ENCODE assay signal across 20 cellular contexts in genomic region chr4:56146956-56147355, GRCh38.
A peak's percentile ranks its signal among the peaks of the same experiment; 100 is the strongest.
DNase-seq lines count a peak whose midpoint lies in the region; ATAC-seq and TF ChIP-seq lines count a peak whose summit lies in the region.
"Had no signal": no experiment of that assay in that cellular context is flagged by ENCODE, and none has a peak within 500 bp of the region (broad histone marks: within the 10 kb centered on the region; RNA-seq: fewer than 3 reads in every experiment).

No MANE protein-coding gene starts in this region.

- ATAC-seq in GM18517 (IDR thresholded peaks at IDR 0.05; ENCODE audit: unreplicated experiment) (no peak), HG02763 (IDR thresholded peaks at IDR 0.05; ENCODE audit: unreplicated experiment) (no peak)
- ATAC-seq: Panc1 had no signal

- no peak overlapping the region for H4K91ac ChIP-seq in trophoblast cell (ENCODE audit: low read depth, low read length)

- H4K12ac ChIP-seq in trophoblast cell (ENCODE audit: low read depth, low read length) = no peak overlapping the region

- peak overlapping the region; percentile 11 for H3K4me3 Mint-ChIP-seq in glutamatergic neuron (ENCODE audit: unreplicated experiment)
- H3K4me3 Mint-ChIP-seq: CD4-positive, alpha-beta T cell; HFFc6 had no signal

- H3K4me3 ChIP-seq in SK-N-SH (ENCODE audit: low read depth in 2 of 2, low read length in 1 of 2) = no peak overlapping the region; a peak in 1 of 4 replicates
- no peak overlapping the region for H3K4me3 ChIP-seq in trophoblast cell (ENCODE audit: low read depth, low read length)
- no peak overlapping the region for H3K4me3 ChIP-seq in suprapubic skin
- H3K4me3 ChIP-seq: BLaER1 treated with 17β-estradiol and CSF1 and Interleukin-3, amounts not matched to agents 10 nM and 100 nM; GM23248; HAP-1; SK-N-MC had no signal

- peak overlapping the region; percentile 72 for H3K27ac Mint-ChIP-seq in glutamatergic neuron (ENCODE audit: unreplicated experiment)
- H3K27ac Mint-ChIP-seq: CD4-positive, alpha-beta T cell; HFFc6 had no signal

- peaks cover 0 to 16% of the 10 kb centered on the region in 2 experiments; a peak in 3 of 4 replicates for H3K4me1 ChIP-seq in SK-N-SH (ENCODE audit: control insufficient read depth in 1 of 2, insufficient read depth in 2 of 2, low read depth in 1 of 2, low read length in 1 of 2)
- H3K4me1 ChIP-seq in trophoblast cell (ENCODE audit: control insufficient read depth in 1 of 2, insufficient read depth in 2 of 2, low read length in 2 of 2) = peaks cover 4 to 9% of the 10 kb centered on the region in 2 experiments
- no peaks in the 10 kb centered on the region for H3K4me1 ChIP-seq in suprapubic skin

- H3K27me3 ChIP-seq in SK-N-SH (ENCODE audit: insufficient read depth) (no peaks in the 10 kb centered on the region), trophoblast cell (ENCODE audit: insufficient read depth, low read length) (no peaks in the 10 kb centered on the region), suprapubic skin (no peaks in the 10 kb centered on the region)
- H3K27me3 ChIP-seq: BLaER1 treated with 17β-estradiol and CSF1 and Interleukin-3, amounts not matched to agents 10 nM and 100 nM had no signal

- TF ChIP-seq RAD21 in SK-N-SH (IDR thresholded peaks at IDR 0.05; ENCODE audit: low read length) = peak; percentile 25; the same call in 1 of the 2 replicates

- 51% methylated on average over 9 of the region's 9 CpGs for WGBS in SK-N-SH (ENCODE audit: low lambda C conversion rate)
- no CpG with 5 or more reads among the region's 9 CpGs for WGBS in trophoblast cell (ENCODE audit: extremely low coverage, insufficient coverage, insufficient read length)
- WGBS in suprapubic skin = 82% methylated on average over 9 of the region's 9 CpGs

- H3F3A ChIP-seq in SK-N-SH (replicated peaks; ENCODE audit: insufficient read depth) = peaks cover 4% of the 10 kb centered on the region

- peaks cover 22% of the 10 kb centered on the region for H3K4me1 Mint-ChIP-seq in glutamatergic neuron (ENCODE audit: low read depth, unreplicated experiment)

- TF ChIP-seq CTCF in 22Rv1 (IDR thresholded peaks at IDR 0.05) = no peak
- TF ChIP-seq CTCF in SK-N-SH (IDR thresholded peaks at IDR 0.05) = no peak
- no peak for TF ChIP-seq CTCF in glutamatergic neuron (IDR thresholded peaks at IDR 0.05; ENCODE audit: partially characterized antibody, unreplicated experiment)
- TF ChIP-seq CTCF in suprapubic skin (IDR thresholded peaks at IDR 0.05) = no peak

- H3K79me2 ChIP-seq in SK-N-SH (ENCODE audit: insufficient read depth) (no peaks in the 10 kb centered on the region; the same call in 1 of the 2 replicates), trophoblast cell (ENCODE audit: control insufficient read depth, insufficient read depth, low read length, poor library complexity) (peaks cover 1% of the 10 kb centered on the region)

- no peak for TF ChIP-seq EP300 in SK-N-SH (IDR thresholded peaks at IDR 0.05; ENCODE audit: borderline replicate concordance in 1 of 2, low read depth in 1 of 2, low read length in 1 of 2)
- no peak for TF ChIP-seq EP300 in suprapubic skin (IDR thresholded peaks at IDR 0.05)

- no peak overlapping the region for H2BK5ac ChIP-seq in trophoblast cell (ENCODE audit: low read depth, low read length, poor library complexity)

- TF ChIP-seq POLR2A in suprapubic skin (IDR thresholded peaks at IDR 0.05) = no peak

- H3K36me3 Mint-ChIP-seq in glutamatergic neuron (ENCODE audit: unreplicated experiment) = no peaks in the 10 kb centered on the region

- peaks cover 8% of the 10 kb centered on the region for H3K9me3 Mint-ChIP-seq in glutamatergic neuron (ENCODE audit: unreplicated experiment)
- H3K9me3 Mint-ChIP-seq: CD4-positive, alpha-beta T cell; HFFc6 had no signal

- no peaks in the 10 kb centered on the region for H3K79me1 ChIP-seq in trophoblast cell (ENCODE audit: low read length)

- H2AFZ ChIP-seq in SK-N-SH (ENCODE audit: low read depth) (no peak overlapping the region), trophoblast cell (ENCODE audit: insufficient read depth, low read length, poor library complexity) (no peak overlapping the region)
- H2AFZ ChIP-seq: GM23248 had no signal

- no peak overlapping the region for H2BK12ac ChIP-seq in trophoblast cell (ENCODE audit: low read length)

- H4K8ac ChIP-seq in trophoblast cell (ENCODE audit: low read depth, low read length) = no peak overlapping the region

- H2AK5ac ChIP-seq in trophoblast cell (ENCODE audit: low read length) = no peak overlapping the region

- H3K4me2 ChIP-seq in SK-N-SH (no peak overlapping the region), trophoblast cell (ENCODE audit: low read length) (no peak overlapping the region)

- CTCF ChIA-PET in SK-N-SH (lab: Yijun Ruan, JAX) = interaction anchor here (0.7 to 1.5 kb wide), 4 partner anchors 14 to 305 kb away, joined by 3 to 5 read pairs (median 3); no protein-coding TSS in a partner anchor

- no peaks in the 10 kb centered on the region for H3K9me2 ChIP-seq in SK-N-SH

- POLR2A ChIA-PET in SK-N-SH (lab: Yijun Ruan, JAX) = interaction anchor here (1.0 to 1.1 kb wide), 2 partner anchors 94 to 96 kb away, joined by 3 to 6 read pairs; no protein-coding TSS in a partner anchor

- DNase-seq in SK-N-SH = peak; percentile 45
- no peak for DNase-seq in glutamatergic neuron
- DNase-seq in trophoblast cell = no peak
- DNase-seq in activated CD8-positive, alpha-beta memory T cell treated with anti-CD3 and anti-CD28 coated beads, Interleukin-2, amount 50 U/mL, for 48 hours = no peak
- DNase-seq in suprapubic skin (ENCODE audit: low spot score in 2 of 2) = no peak
- DNase-seq: CD4-positive, alpha-beta T cell; HFFc6; MM.1S; NCI-H1694; NCI-H2029 treated with DMSO at 0.1 percent for 48 hours; SHP77 treated with DMSO at 0.1 percent for 48 hours had no signal

- no peak overlapping the region for H3K23ac ChIP-seq in trophoblast cell (ENCODE audit: low read length)

- no peak overlapping the region for H2BK120ac ChIP-seq in trophoblast cell (ENCODE audit: insufficient read depth, low read length, poor library complexity)

- H3K9ac ChIP-seq in SK-N-SH (no peak overlapping the region), trophoblast cell (ENCODE audit: low read length) (no peak overlapping the region)
- H3K9ac ChIP-seq: BLaER1 treated with 17β-estradiol and CSF1 and Interleukin-3, amounts not matched to agents 10 nM and 100 nM; GM23248; KMS-11 had no signal

- no peak overlapping the region for H3K18ac ChIP-seq in trophoblast cell (ENCODE audit: low read length)

- no peak overlapping the region for H3K14ac ChIP-seq in trophoblast cell (ENCODE audit: low read length)

- H3K9me3 ChIP-seq in SK-N-SH (no peaks in the 10 kb centered on the region), trophoblast cell (ENCODE audit: insufficient read depth, low read depth, low read length) (no peaks in the 10 kb centered on the region), suprapubic skin (no peaks in the 10 kb centered on the region)
- H3K9me3 ChIP-seq: BLaER1 treated with 17β-estradiol and CSF1 and Interleukin-3, amounts not matched to agents 10 nM and 100 nM; HAP-1 had no signal

- H3K36me3 ChIP-seq in SK-N-SH (replicated peaks in 1 of 2; ENCODE audit: control insufficient read depth in 1 of 2, insufficient read depth in 2 of 2, low read length in 1 of 2) (no peaks in the 10 kb centered on the region), trophoblast cell (ENCODE audit: control insufficient read depth in 1 of 2, insufficient read depth in 2 of 2, low read length in 2 of 2) (no peaks in the 10 kb centered on the region), suprapubic skin (no peaks in the 10 kb centered on the region)
- H3K36me3 ChIP-seq: HAP-1 had no signal

- no peak overlapping the region for H3K4ac ChIP-seq in trophoblast cell (ENCODE audit: low read depth, low read length)

- peak overlapping the region; percentile 6; the same call in 1 of the 2 replicates for H3K27ac ChIP-seq in 22Rv1
- peak overlapping the region; percentile 6 to 93; a peak in 2 of 4 replicates for H3K27ac ChIP-seq in SK-N-SH (ENCODE audit: low read depth in 2 of 2, low read length in 1 of 2)
- H3K27ac ChIP-seq in trophoblast cell (ENCODE audit: low read depth, low read length) = peak overlapping the region; percentile 30
- no peak overlapping the region for H3K27ac ChIP-seq in suprapubic skin
- H3K27ac ChIP-seq: GM23248, KMS-11 had no signal

- no peaks in the 10 kb centered on the region for H3K27me3 Mint-ChIP-seq in glutamatergic neuron (ENCODE audit: unreplicated experiment)

- H4K20me1 ChIP-seq in SK-N-SH (ENCODE audit: insufficient read depth) = no peaks in the 10 kb centered on the region
- H4K20me1 ChIP-seq: BLaER1 treated with 17β-estradiol and CSF1 and Interleukin-3, amounts not matched to agents 10 nM and 100 nM had no signal

TF ChIP-seq in SK-N-SH, 30 proteins besides CTCF, POLR2A, EP300 and RAD21 (continues in another document):
- TF ChIP-seq CHD2 (IDR thresholded peaks at IDR 0.05; ENCODE audit: low read length, partially characterized antibody) (no peak), TEAD4 (IDR thresholded peaks at IDR 0.05; ENCODE audit: borderline replicate concordance, insufficient read depth) (no peak), SMC3 (IDR thresholded peaks at IDR 0.05; ENCODE audit: low read depth, low read length) (no peak), ZBTB33 (IDR thresholded peaks at IDR 0.05; ENCODE audit: borderline replicate concordance, low read depth) (no peak), GABPA (IDR thresholded peaks at IDR 0.05; ENCODE audit: low read depth) (no peak), NFIC (IDR thresholded peaks at IDR 0.05; ENCODE audit: borderline replicate concordance) (no peak), FOXM1 (IDR thresholded peaks at IDR 0.05; ENCODE audit: low read depth) (no peak)
